ENCODE assay signal across 7 cellular contexts in the genomic region with DNA sequence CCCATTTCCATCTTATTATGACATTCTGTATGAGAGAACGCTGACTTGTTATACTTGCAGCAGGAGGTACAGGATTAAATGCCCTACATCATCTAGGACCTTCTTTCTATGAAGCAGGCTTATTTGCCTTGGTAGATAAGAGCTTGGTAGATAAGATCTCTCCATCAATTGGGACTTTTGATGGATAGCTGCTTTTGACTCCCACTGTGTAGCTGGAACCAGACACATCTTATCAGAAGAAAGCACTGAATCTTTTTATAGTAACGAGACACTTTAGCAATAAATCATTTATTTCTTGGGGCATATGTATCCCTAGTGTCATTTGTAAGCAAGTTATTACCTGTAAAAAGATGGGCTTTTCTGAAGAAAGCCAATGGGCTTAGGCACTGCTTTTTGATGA.
"Had no signal": no experiment of that assay in that cellular context is flagged by ENCODE, and none has a peak within 500 bp of the region (broad histone marks: within the 10 kb centered on the region; RNA-seq: fewer than 3 reads in every experiment).

No MANE protein-coding gene starts in this region.

- H3K27ac ChIP-seq: GM23248, HL-60 had no signal

- H3K9ac ChIP-seq: GM23248 had no signal

- DNase-seq: GM23248, GOT3, H7, HFFc6, KBM-7 had no signal

- H3K4me1 ChIP-seq: HAP-1 had no signal

- H3K4me3 ChIP-seq: GM23248, HAP-1 had no signal

- H3K36me3 ChIP-seq: HAP-1 had no signal

- H3K9me3 ChIP-seq: HAP-1 had no signal
